Comparison of ENCODE assay signal across 26 cellular contexts in the genomic region with DNA sequence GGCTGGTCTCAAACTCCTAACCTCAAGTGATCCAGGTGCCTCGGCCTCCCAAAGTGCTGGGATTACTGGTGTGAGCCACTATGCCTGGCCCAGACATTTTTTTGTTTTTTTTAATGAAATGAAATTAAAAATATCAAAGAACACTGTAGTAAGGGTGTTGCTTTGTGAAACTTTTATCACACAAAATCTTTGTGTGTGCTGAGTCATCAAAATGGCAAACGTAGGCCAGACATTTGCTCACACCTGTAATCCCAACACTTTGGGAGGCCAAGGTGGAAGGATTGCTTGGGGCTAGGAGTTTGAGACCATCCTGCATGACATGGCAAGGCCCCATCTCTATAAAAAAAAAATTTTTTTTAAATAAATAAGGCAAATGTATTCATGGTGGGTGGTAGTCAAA. TPM values are rescaled to one million over a fixed set of nuclear protein-coding genes. Genes with fewer than 3 reads are reported as not detected.
DNase-seq lines count a peak whose midpoint lies in the region; ATAC-seq and TF ChIP-seq lines count a peak whose summit lies in the region.
"Had no signal": no experiment of that assay in that cellular context is flagged by ENCODE, and none has a peak within 500 bp of the region (broad histone marks: within the 10 kb centered on the region; RNA-seq: fewer than 3 reads in every experiment).

No MANE protein-coding gene starts in this region.

- H3K27ac Mint-ChIP-seq in CD4-positive, alpha-beta T cell, result peak overlapping the region; percentile 61
- peak overlapping the region; percentile 54 for H3K27ac Mint-ChIP-seq in activated naive CD8-positive, alpha-beta T cell treated with anti-CD3 and anti-CD28 coated beads for 36 hours
- H3K27ac Mint-ChIP-seq in naive thymus-derived CD4-positive, alpha-beta T cell, result peak overlapping the region in 4 of 9 donors; percentile 43 to 89 (median 65)
- H3K27ac Mint-ChIP-seq: memory B cell had no signal

- H3K9me3 ChIP-seq in CD4-positive, alpha-beta T cell (ENCODE audit: control insufficient read depth, low read length), result no peaks in the 10 kb centered on the region
- no peaks in the 10 kb centered on the region for H3K9me3 ChIP-seq in naive thymus-derived CD4-positive, alpha-beta T cell (ENCODE audit: control insufficient read depth in 2 of 3, low read length in 3 of 3)
- H3K9me3 ChIP-seq: breast epithelium, pancreas had no signal

- H3K27me3 Mint-ChIP-seq in CD4-positive, alpha-beta T cell, result no peaks in the 10 kb centered on the region
- H3K27me3 Mint-ChIP-seq in activated naive CD8-positive, alpha-beta T cell treated with anti-CD3 and anti-CD28 coated beads for 36 hours, result no peaks in the 10 kb centered on the region
- no peaks in the 10 kb centered on the region for H3K27me3 Mint-ChIP-seq in naive thymus-derived CD4-positive, alpha-beta T cell
- H3K27me3 Mint-ChIP-seq: activated CD4-positive, alpha-beta T cell treated with anti-CD3 and anti-CD28 coated beads, Interleukin-2, amount 10 ng/mL, durations not matched to agents 7 days and 5 days; dendritic cell treated with granulocyte-macrophage colony-stimulating factor and Interleukin-4, amounts not matched to agents 40 ng/mL and 50 ng/mL, for 4 days; memory B cell had no signal

- H3K4me3 Mint-ChIP-seq in CD4-positive, alpha-beta T cell, result no peak overlapping the region
- no peak overlapping the region for H3K4me3 Mint-ChIP-seq in activated naive CD8-positive, alpha-beta T cell treated with anti-CD3 and anti-CD28 coated beads for 36 hours
- H3K4me3 Mint-ChIP-seq in naive thymus-derived CD4-positive, alpha-beta T cell, result no peak overlapping the region
- H3K4me3 Mint-ChIP-seq: activated CD4-positive, alpha-beta T cell treated with anti-CD3 and anti-CD28 coated beads, Interleukin-2, amount 10 ng/mL, durations not matched to agents 7 days and 5 days; CD14-positive monocyte; dendritic cell treated with granulocyte-macrophage colony-stimulating factor and Interleukin-4, amounts not matched to agents 40 ng/mL and 50 ng/mL, for 4 days; memory B cell had no signal

- CTCF ChIA-PET in CD4-positive, alpha-beta T cell (lab: Charles Lee), result interaction anchor here (1.5 to 2.2 kb wide), 2 partner anchors 17 to 29 kb away, joined by 3 to 6 read pairs; no protein-coding TSS in a partner anchor
- CTCF ChIA-PET in naive thymus-derived CD4-positive, alpha-beta T cell (lab: Charles Lee), result interaction anchor here (0.8 to 5.1 kb wide), 3 partner anchors 17 to 109 kb away, joined by 3 to 34 read pairs (median 4); no protein-coding TSS in a partner anchor

- DNase-seq in CD4-positive, alpha-beta T cell, result no peak
- no peak for DNase-seq in activated naive CD8-positive, alpha-beta T cell treated with anti-CD3 and anti-CD28 coated beads for 36 hours
- no peak for DNase-seq in naive thymus-derived CD4-positive, alpha-beta T cell
- DNase-seq in SK-N-DZ (ENCODE audit: low spot score), result no peak
- DNase-seq: activated CD4-positive, alpha-beta T cell treated with anti-CD3 and anti-CD28 coated beads, Interleukin-2, amount 10 ng/mL, durations not matched to agents 7 days and 5 days; EL; NCI-H1092; NCI-H187 treated with DMSO at 0.1 percent for 48 hours; NCI-H748 treated with DMSO at 0.1 percent for 48 hours; RPMI8226; stimulated activated CD4-positive, alpha-beta T cell treated with anti-CD3 and anti-CD28 coated beads, Interleukin-15, amount 100 ng/mL, for 24 hours; stimulated activated CD8-positive, alpha-beta memory T cell treated with anti-CD3 and anti-CD28 coated beads, Interleukin-4, amount 100 ng/mL, for 48 hours had no signal

- peaks cover 12 to 97% (median 28%) of the 10 kb centered on the region in 3 experiments for H3K36me3 ChIP-seq in naive thymus-derived CD4-positive, alpha-beta T cell (ENCODE audit: control insufficient read depth in 2 of 3, insufficient read depth in 3 of 3, low read length in 3 of 3)
- H3K36me3 ChIP-seq: breast epithelium had no signal

- intact Hi-C loops in CD4-positive, alpha-beta T cell (cut with DNase I, micrococcal nuclease), result no loop called here
- intact Hi-C loops in naive thymus-derived CD4-positive, alpha-beta T cell (cut with micrococcal nuclease), result no loop called here

- ATAC-seq in CD4-positive, alpha-beta T cell (ENCODE audit: poor library complexity), result no peak
- no peak for ATAC-seq in naive thymus-derived CD4-positive, alpha-beta T cell
- ATAC-seq in GM19395 (IDR thresholded peaks at IDR 0.05; ENCODE audit: unreplicated experiment) (no peak), GM18867 (IDR thresholded peaks at IDR 0.05; ENCODE audit: unreplicated experiment) (no peak)
- ATAC-seq: pancreas, SK-N-SH treated with all-trans-retinoic acid at 6 μM for 48 hours had no signal

- TF ChIP-seq CTCF in CD4-positive, alpha-beta T cell (IDR thresholded peaks at IDR 0.05), result no peak

- H3K27me3 ChIP-seq in CD4-positive, alpha-beta T cell (ENCODE audit: control insufficient read depth, insufficient read depth, low read length), result no peaks in the 10 kb centered on the region
- no peaks in the 10 kb centered on the region for H3K27me3 ChIP-seq in naive thymus-derived CD4-positive, alpha-beta T cell (ENCODE audit: control insufficient read depth in 2 of 2, insufficient read depth in 2 of 2, low read length in 2 of 2)
- H3K27me3 ChIP-seq: breast epithelium, pancreas had no signal

- H3K4me1 ChIP-seq in naive thymus-derived CD4-positive, alpha-beta T cell (ENCODE audit: control insufficient read depth in 2 of 2, insufficient read depth in 2 of 2, low read length in 2 of 2), result peaks cover 10 to 16% of the 10 kb centered on the region in 2 donors

- POLR2A ChIA-PET in CD4-positive, alpha-beta T cell (lab: Charles Lee), result no interaction called here
- POLR2A ChIA-PET in naive thymus-derived CD4-positive, alpha-beta T cell (lab: Charles Lee), result interaction anchor here (0.9 to 16.9 kb wide), 2 partner anchors 12 to 15 kb away, joined by 3 to 372 read pairs; partner anchors contain the start of gene NHERF1

- H3K9me3 Mint-ChIP-seq in CD4-positive, alpha-beta T cell, result no peaks in the 10 kb centered on the region
- H3K9me3 Mint-ChIP-seq in activated naive CD8-positive, alpha-beta T cell treated with anti-CD3 and anti-CD28 coated beads for 36 hours, result no peaks in the 10 kb centered on the region
- no peaks in the 10 kb centered on the region for H3K9me3 Mint-ChIP-seq in naive thymus-derived CD4-positive, alpha-beta T cell
- H3K9me3 Mint-ChIP-seq: activated CD4-positive, alpha-beta T cell treated with anti-CD3 and anti-CD28 coated beads, Interleukin-2, amount 10 ng/mL, durations not matched to agents 7 days and 5 days; dendritic cell treated with granulocyte-macrophage colony-stimulating factor and Interleukin-4, amounts not matched to agents 40 ng/mL and 50 ng/mL, for 4 days; memory B cell had no signal

- H3K4me3 ChIP-seq in naive thymus-derived CD4-positive, alpha-beta T cell (ENCODE audit: low read length), result no peak overlapping the region
- H3K4me3 ChIP-seq: breast epithelium, pancreas had no signal

- peak overlapping the region; percentile 36 for H3K27ac ChIP-seq in CD4-positive, alpha-beta T cell (ENCODE audit: low read depth, low read length)
- peak overlapping the region; percentile 61 for H3K27ac ChIP-seq in naive thymus-derived CD4-positive, alpha-beta T cell (ENCODE audit: low read depth, low read length)
- H3K27ac ChIP-seq: VCaP had no signal

- H3K4me1 Mint-ChIP-seq in CD4-positive, alpha-beta T cell (ENCODE audit: low read depth), result peaks cover 27% of the 10 kb centered on the region
- peaks cover 16% of the 10 kb centered on the region for H3K4me1 Mint-ChIP-seq in activated naive CD8-positive, alpha-beta T cell treated with anti-CD3 and anti-CD28 coated beads for 36 hours
- peaks cover 7 to 34% (median 22%) of the 10 kb centered on the region in 7 donors for H3K4me1 Mint-ChIP-seq in naive thymus-derived CD4-positive, alpha-beta T cell

- H3K36me3 Mint-ChIP-seq in CD4-positive, alpha-beta T cell (ENCODE audit: low read depth), result peaks cover 74% of the 10 kb centered on the region
- peaks cover 19% of the 10 kb centered on the region for H3K36me3 Mint-ChIP-seq in activated naive CD8-positive, alpha-beta T cell treated with anti-CD3 and anti-CD28 coated beads for 36 hours
- H3K36me3 Mint-ChIP-seq in naive thymus-derived CD4-positive, alpha-beta T cell, result peaks cover 6 to 25% (median 8%) of the 10 kb centered on the region in 5 donors

RNA-seq across cellular contexts. Expression of gene NAT9, which starts 9.7 kb away (rescaled TPM):
- total RNA-seq in CD4-positive, alpha-beta T cell, result 10 to 100 TPM; 34.6 to 38.2 TPM
- total RNA-seq in activated naive CD8-positive, alpha-beta T cell treated with anti-CD3 and anti-CD28 coated beads for 36 hours, result 10 to 100 TPM; 39.9 to 41.6 TPM
- total RNA-seq in naive thymus-derived CD4-positive, alpha-beta T cell, result 10 to 100 TPM; 41.4 to 78.8 (median 56.9) TPM
- 10 to 100 TPM; 16.8 to 37.9 TPM for polyA plus RNA-seq in naive thymus-derived CD4-positive, alpha-beta T cell
- 71.2 and 88.7 TPM in 2 replicates for polyA plus RNA-seq in SK-N-DZ (2014; cell fraction: cytosol; rRNA removed)
- 564 and 609 TPM in 2 replicates for polyA plus RNA-seq in SK-N-DZ (2014; cell fraction: nucleus; rRNA removed)

RNA-seq across cellular contexts. Expression of gene NHERF1, which starts 18.0 kb away (rescaled TPM):
- total RNA-seq in CD4-positive, alpha-beta T cell, result 10 to 100 TPM; 68.4 to 72.4 TPM
- total RNA-seq in activated naive CD8-positive, alpha-beta T cell treated with anti-CD3 and anti-CD28 coated beads for 36 hours, result 100 to 1,000 TPM; 124 to 127 TPM
- total RNA-seq in naive thymus-derived CD4-positive, alpha-beta T cell, result 100 to 1,000 TPM in 4 of 5 experiments, 10 to 100 TPM in 1; 93.1 to 279 (median 156) TPM
- 100 to 1,000 TPM; 273 to 393 TPM for polyA plus RNA-seq in naive thymus-derived CD4-positive, alpha-beta T cell
- 25.8 and 39.1 TPM in 2 replicates for polyA plus RNA-seq in SK-N-DZ (2014; cell fraction: cytosol; rRNA removed)
- 15.7 and 16.5 TPM in 2 replicates for polyA plus RNA-seq in SK-N-DZ (2014; cell fraction: nucleus; rRNA removed)

RNA-seq across cellular contexts. Expression of gene RAB37, which starts 29.4 kb away (rescaled TPM):
- 10 to 100 TPM; 19.0 to 21.1 TPM for total RNA-seq in CD4-positive, alpha-beta T cell
- 1 to 10 TPM; 1.8 TPM for total RNA-seq in activated naive CD8-positive, alpha-beta T cell treated with anti-CD3 and anti-CD28 coated beads for 36 hours
- 10 to 100 TPM; 23.6 to 58.5 (median 34.4) TPM for total RNA-seq in naive thymus-derived CD4-positive, alpha-beta T cell
- polyA plus RNA-seq in naive thymus-derived CD4-positive, alpha-beta T cell, result 10 to 100 TPM; 30.4 to 30.7 TPM
- polyA plus RNA-seq in SK-N-DZ (2014; cell fraction: cytosol; rRNA removed), result 0.08 and 0.16 TPM in 2 replicates
- polyA plus RNA-seq in SK-N-DZ (2014; cell fraction: nucleus; rRNA removed), result 0.30 TPM in 2 replicates
- total RNA-seq: endothelial cell of umbilical vein, H4, myocyte had no signal

RNA-seq across cellular contexts. Expression of gene CD300LF, which starts 53.7 kb away (rescaled TPM):
- 1 to 10 TPM in 1 of 2 experiments, under 1 TPM in 1; 0.39 to 1.0 TPM for total RNA-seq in CD4-positive, alpha-beta T cell
- not detected for total RNA-seq in activated naive CD8-positive, alpha-beta T cell treated with anti-CD3 and anti-CD28 coated beads for 36 hours
- total RNA-seq in naive thymus-derived CD4-positive, alpha-beta T cell, result 10 to 100 TPM in 1 of 5 experiments, 1 to 10 TPM in 1, under 1 TPM in 2, not detected in 1; 0.46 to 41.0 (median 2.7) TPM
- polyA plus RNA-seq in naive thymus-derived CD4-positive, alpha-beta T cell, result not detected
- not detected in 2 replicates for polyA plus RNA-seq in SK-N-DZ (2014; cell fraction: cytosol; rRNA removed)
- polyA plus RNA-seq in SK-N-DZ (2014; cell fraction: nucleus; rRNA removed), result not detected in 2 replicates
- total RNA-seq: activated CD4-positive, alpha-beta T cell treated with anti-CD3 and anti-CD28 coated beads, Interleukin-2, amount 10 ng/mL, durations not matched to agents 7 days and 5 days; endothelial cell of umbilical vein; H4; LHCN-M2; myocyte; T-helper 2 cell treated with Interferon-gamma antibody and Interleukin-4, amounts not matched to agents 100 ng/mL and 5 ng/mL, for 36 hours had no signal
- polyA plus RNA-seq: endothelial cell of umbilical vein had no signal

Comparison
In these comparisons a context has a peak if more than half of its experiments do, and no peak if none do; other contexts are left out.
1. RNA of gene RAB37, which starts 29.4 kb away (total RNA-seq): 23.6 to 58.5 TPM in naive thymus-derived CD4-positive, alpha-beta T cell and 19.0 to 21.1 TPM in CD4-positive, alpha-beta T cell; 1.8 TPM in activated naive CD8-positive, alpha-beta T cell treated with anti-CD3 and anti-CD28 coated beads for 36 hours; every median in the first group is over 4 times any median in the second.